ENCODE assay signal across 34 cellular contexts in genomic region chr11:72241290-72241781, GRCh38. TPM values are rescaled to one million over a fixed set of nuclear protein-coding genes. Genes with fewer than 3 reads are reported as not detected.
A peak's percentile ranks its signal among the peaks of the same experiment; 100 is the strongest.
DNase-seq lines count a peak whose midpoint lies in the region; ATAC-seq, FAIRE-seq and TF ChIP-seq lines count a peak whose summit lies in the region.
"Had no signal": no experiment of that assay in that cellular context is flagged by ENCODE, and none has a peak within 500 bp of the region (broad histone marks: within the 10 kb centered on the region; RNA-seq: fewer than 3 reads in every experiment).

No MANE protein-coding gene starts in this region.

- no peak for TF ChIP-seq CTCF in astrocyte (IDR thresholded peaks at IDR 0.05; ENCODE audit: insufficient read depth, low read depth, low read length)
- TF ChIP-seq CTCF in upper lobe of right lung (IDR thresholded peaks at IDR 0.05): no peak

- no peak overlapping the region for H3K27ac Mint-ChIP-seq in activated naive CD8-positive, alpha-beta T cell
- no peak overlapping the region for H3K27ac Mint-ChIP-seq in activated naive CD8-positive, alpha-beta T cell treated with anti-CD3 and anti-CD28 coated beads, Interleukin-2, amount 50 U/mL, for 24 hours
- H3K27ac Mint-ChIP-seq in astrocyte (ENCODE audit: unreplicated experiment): no peak overlapping the region
- H3K27ac Mint-ChIP-seq: activated CD4-positive, alpha-beta memory T cell treated with anti-CD3 and anti-CD28 coated beads, Interleukin-2, amount 10 ng/mL, durations not matched to agents 7 days and 5 days; activated naive CD8-positive, alpha-beta T cell treated with anti-CD3 and anti-CD28 coated beads, Interleukin-2, amount 10 ng/mL, durations not matched to agents 7 days and 5 days; activated T-helper 2 cell treated with anti-CD3 and anti-CD28 coated beads, Interferon-gamma antibody, Interleukin-2, Interleukin-4, amounts not matched to agents 10 μg/mL and 5 μg/mL and 100 μg/mL, durations not matched to agents 14 hours and 24 hours and 36 hours had no signal

- H3K4me3 ChIP-seq in astrocyte (ENCODE audit: insufficient read depth, low read depth, low read length): no peak overlapping the region
- H3K4me3 ChIP-seq in upper lobe of right lung: no peak overlapping the region
- H3K4me3 ChIP-seq: A549, prostate gland, testis had no signal

- peaks cover 37% of the 10 kb centered on the region for H4K20me1 ChIP-seq in astrocyte (ENCODE audit: insufficient read depth, low read length)

- H3K79me2 ChIP-seq in astrocyte (ENCODE audit: insufficient read depth, low read length): no peaks in the 10 kb centered on the region

- peaks cover 2% of the 10 kb centered on the region for H3K36me3 Mint-ChIP-seq in activated naive CD8-positive, alpha-beta T cell
- peaks cover 5% of the 10 kb centered on the region for H3K36me3 Mint-ChIP-seq in activated naive CD8-positive, alpha-beta T cell treated with anti-CD3 and anti-CD28 coated beads, Interleukin-2, amount 50 U/mL, for 24 hours (ENCODE audit: low read depth)
- peaks cover 10% of the 10 kb centered on the region for H3K36me3 Mint-ChIP-seq in astrocyte (ENCODE audit: low read depth, unreplicated experiment)

- H2AFZ ChIP-seq in astrocyte (ENCODE audit: low read depth, low read length): no peak overlapping the region

- H3K27me3 ChIP-seq in astrocyte (ENCODE audit: insufficient read depth, low read length): peaks cover 57% of the 10 kb centered on the region
- peaks cover 62% of the 10 kb centered on the region for H3K27me3 ChIP-seq in upper lobe of right lung

- H3K36me3 ChIP-seq in astrocyte (ENCODE audit: insufficient read depth, low read length) (peaks cover under 1% of the 10 kb centered on the region), upper lobe of right lung (peaks cover 14% of the 10 kb centered on the region)

- H3K4me1 ChIP-seq in astrocyte (ENCODE audit: insufficient read depth, low read length): peaks cover 26% of the 10 kb centered on the region
- H3K4me1 ChIP-seq in upper lobe of right lung: peaks cover 27% of the 10 kb centered on the region

- no peaks in the 10 kb centered on the region for H3K9me3 ChIP-seq in astrocyte (ENCODE audit: insufficient read depth, low read depth, low read length)
- H3K9me3 ChIP-seq in upper lobe of right lung: no peaks in the 10 kb centered on the region
- H3K9me3 ChIP-seq: neutrophil, prostate gland, testis had no signal

- intact Hi-C loops in upper lobe of right lung (cut with DNase I): no loop called here

- peaks cover 32% of the 10 kb centered on the region for H3K27me3 Mint-ChIP-seq in activated naive CD8-positive, alpha-beta T cell
- peaks cover 51% of the 10 kb centered on the region for H3K27me3 Mint-ChIP-seq in activated naive CD8-positive, alpha-beta T cell treated with anti-CD3 and anti-CD28 coated beads, Interleukin-2, amount 50 U/mL, for 24 hours
- H3K27me3 Mint-ChIP-seq in astrocyte (ENCODE audit: low read depth, unreplicated experiment): peaks cover 40% of the 10 kb centered on the region

- H3K27ac ChIP-seq in astrocyte (ENCODE audit: low read depth, low read length) (no peak overlapping the region), upper lobe of right lung (no peak overlapping the region)
- H3K27ac ChIP-seq: A549, dorsolateral prefrontal cortex, neutrophil, Peyer's patch, testis had no signal

- no peak for DNase-seq in activated naive CD8-positive, alpha-beta T cell treated with anti-CD3 and anti-CD28 coated beads, Interleukin-2, amount 50 U/mL, for 24 hours
- DNase-seq in astrocyte (ENCODE audit: low read depth): no peak
- peak; percentile 68 for DNase-seq in mesenteric fat pad (ENCODE audit: low spot score)
- DNase-seq in upper lobe of right lung: peak; percentile 48
- DNase-seq in foreskin melanocyte: no peak
- DNase-seq: activated CD4-positive, alpha-beta memory T cell treated with anti-CD3 and anti-CD28 coated beads, Interleukin-2, amount 10 ng/mL, durations not matched to agents 7 days and 5 days; activated CD4-positive, CD25-positive, alpha-beta regulatory T cell treated with anti-CD3 and anti-CD28 coated beads, Interleukin-2, amount 50 U/mL, for 72 hours; activated CD8-positive, alpha-beta memory T cell treated with anti-CD3 and anti-CD28 coated beads, Interleukin-2, amount 50 U/mL, for 48 hours; DMS153; HCEC 1CT; left ventricle myocardium superior; NCI-H1092 treated with DMSO at 0.1 percent for 48 hours; NCI-H187 treated with DMSO at 0.1 percent for 48 hours; NCI-H524 treated with DMSO at 0.1 percent for 48 hours; Peyer's patch; SIG-M5; stimulated activated CD4-positive, alpha-beta T cell treated with anti-CD3 and anti-CD28 coated beads, Interleukin-4, amount 100 ng/mL, for 4 hours; T-helper 1 cell; testis had no signal

- H3K9ac ChIP-seq in astrocyte (ENCODE audit: low read length): no peak overlapping the region

- no peak for ATAC-seq in activated naive CD8-positive, alpha-beta T cell treated with anti-CD3 and anti-CD28 coated beads, Interleukin-2, amount 50 U/mL, for 24 hours
- ATAC-seq in upper lobe of right lung: no peak
- ATAC-seq in GM21360 (IDR thresholded peaks at IDR 0.05; ENCODE audit: unreplicated experiment): no peak
- no peak for ATAC-seq in HG02973 (IDR thresholded peaks at IDR 0.05; ENCODE audit: unreplicated experiment)
- ATAC-seq: left ventricle myocardium superior had no signal

- no peak for FAIRE-seq in astrocyte (lab: Jason Lieb, UNC)
- FAIRE-seq: A549, endothelial cell of umbilical vein, GM12892, keratinocyte, TTC549 had no signal

- no peaks in the 10 kb centered on the region for H3K9me3 Mint-ChIP-seq in activated naive CD8-positive, alpha-beta T cell (ENCODE audit: low read depth)
- no peaks in the 10 kb centered on the region for H3K9me3 Mint-ChIP-seq in activated naive CD8-positive, alpha-beta T cell treated with anti-CD3 and anti-CD28 coated beads, Interleukin-2, amount 50 U/mL, for 24 hours
- peaks cover 17% of the 10 kb centered on the region for H3K9me3 Mint-ChIP-seq in astrocyte (ENCODE audit: unreplicated experiment)
- H3K9me3 Mint-ChIP-seq: activated CD4-positive, alpha-beta memory T cell treated with anti-CD3 and anti-CD28 coated beads, Interleukin-2, amount 10 ng/mL, durations not matched to agents 7 days and 5 days; activated T-helper 2 cell treated with anti-CD3 and anti-CD28 coated beads, Interferon-gamma antibody, Interleukin-2, Interleukin-4, amounts not matched to agents 10 μg/mL and 5 μg/mL and 100 μg/mL, durations not matched to agents 14 hours and 24 hours and 36 hours had no signal

- peak overlapping the region; percentile 38 for H3K4me3 Mint-ChIP-seq in activated naive CD8-positive, alpha-beta T cell
- no peak overlapping the region for H3K4me3 Mint-ChIP-seq in activated naive CD8-positive, alpha-beta T cell treated with anti-CD3 and anti-CD28 coated beads, Interleukin-2, amount 50 U/mL, for 24 hours
- H3K4me3 Mint-ChIP-seq in astrocyte (ENCODE audit: unreplicated experiment): no peak overlapping the region
- H3K4me3 Mint-ChIP-seq: activated CD4-positive, alpha-beta memory T cell treated with anti-CD3 and anti-CD28 coated beads, Interleukin-2, amount 10 ng/mL, durations not matched to agents 7 days and 5 days had no signal

- peaks cover 33% of the 10 kb centered on the region for H3K4me1 Mint-ChIP-seq in activated naive CD8-positive, alpha-beta T cell (ENCODE audit: low read depth)
- H3K4me1 Mint-ChIP-seq in activated naive CD8-positive, alpha-beta T cell treated with anti-CD3 and anti-CD28 coated beads, Interleukin-2, amount 50 U/mL, for 24 hours: peaks cover 22% of the 10 kb centered on the region
- H3K4me1 Mint-ChIP-seq in astrocyte (ENCODE audit: low read depth, unreplicated experiment): peaks cover 15% of the 10 kb centered on the region

- H3K4me2 ChIP-seq in astrocyte (ENCODE audit: low read length): peak overlapping the region; percentile 85
- H3K4me2 ChIP-seq: A549 had no signal

RNA-seq across cellular contexts. Expression of gene PHOX2A, which starts 2.6 kb away (rescaled TPM):
- 0.36 TPM in 1 of 2 replicates, not detected in the other for total RNA-seq in astrocyte
- total RNA-seq in mesenteric fat pad: not detected
- total RNA-seq in upper lobe of right lung: not detected
- total RNA-seq: activated CD4-positive, alpha-beta memory T cell treated with anti-CD3 and anti-CD28 coated beads, Interleukin-2, amount 10 ng/mL, durations not matched to agents 7 days and 5 days; activated naive CD8-positive, alpha-beta T cell treated with anti-CD3 and anti-CD28 coated beads, Interleukin-2, amount 10 ng/mL, durations not matched to agents 7 days and 5 days; activated T-helper 2 cell treated with anti-CD3 and anti-CD28 coated beads, Interferon-gamma antibody, Interleukin-2, Interleukin-4, amounts not matched to agents 10 μg/mL and 5 μg/mL and 100 μg/mL, durations not matched to agents 14 hours and 24 hours and 36 hours; endothelial cell of umbilical vein; fibroblast of lung; left ventricle myocardium superior; Peyer's patch; sciatic nerve had no signal

RNA-seq across cellular contexts. Expression of gene INPPL1, which starts 16.8 kb away (rescaled TPM):
- 274 and 276 TPM in 2 replicates for total RNA-seq in astrocyte
- 107 TPM for total RNA-seq in mesenteric fat pad
- total RNA-seq in upper lobe of right lung: 146 TPM

RNA-seq across cellular contexts. Expression of gene FOLR2, which starts 24.7 kb away (rescaled TPM):
- total RNA-seq in astrocyte (not detected in 2 replicates), mesenteric fat pad (77.3 TPM), upper lobe of right lung (22.8 TPM)
- total RNA-seq: activated CD4-positive, alpha-beta memory T cell treated with anti-CD3 and anti-CD28 coated beads, Interleukin-2, amount 10 ng/mL, durations not matched to agents 7 days and 5 days; activated T-helper 2 cell treated with anti-CD3 and anti-CD28 coated beads, Interferon-gamma antibody, Interleukin-2, Interleukin-4, amounts not matched to agents 10 μg/mL and 5 μg/mL and 100 μg/mL, durations not matched to agents 14 hours and 24 hours and 36 hours; endothelial cell of umbilical vein; fibroblast of lung had no signal

RNA-seq across cellular contexts. Expression of gene FOLR1, which starts 49.4 kb away (rescaled TPM):
- total RNA-seq in astrocyte: 3.2 and 3.6 TPM in 2 replicates
- total RNA-seq in mesenteric fat pad: 0.32 TPM
- total RNA-seq in upper lobe of right lung: 163 TPM
- total RNA-seq: activated CD4-positive, alpha-beta memory T cell treated with anti-CD3 and anti-CD28 coated beads, Interleukin-2, amount 10 ng/mL, durations not matched to agents 7 days and 5 days; activated naive CD8-positive, alpha-beta T cell treated with anti-CD3 and anti-CD28 coated beads, Interleukin-2, amount 10 ng/mL, durations not matched to agents 7 days and 5 days; activated T-helper 2 cell treated with anti-CD3 and anti-CD28 coated beads, Interferon-gamma antibody, Interleukin-2, Interleukin-4, amounts not matched to agents 10 μg/mL and 5 μg/mL and 100 μg/mL, durations not matched to agents 14 hours and 24 hours and 36 hours; endothelial cell of umbilical vein; fibroblast of lung; Peyer's patch had no signal

Comparison
In these comparisons a context has a peak if more than half of its experiments do, and no peak if none do; other contexts are left out.
1. DNase-seq: peak in mesenteric fat pad (single experiment) and upper lobe of right lung (single experiment); none in activated naive CD8-positive, alpha-beta T cell treated with anti-CD3 and anti-CD28 coated beads, Interleukin-2, amount 50 U/mL, for 24 hours (single experiment), astrocyte (single experiment) and foreskin melanocyte (single experiment).
2. RNA of gene FOLR2, which starts 24.7 kb away (total RNA-seq): 77.3 TPM in mesenteric fat pad (single experiment) and 22.8 TPM in upper lobe of right lung (single experiment); not detected in astrocyte; every median in the first group is over 10 times any median in the second.